In genomic region chr9:133877327-133877726, GRCh38 we compare ENCODE assay signal across 13 cellular contexts.
"Had no signal": no experiment of that assay in that cellular context is flagged by ENCODE, and none has a peak within 500 bp of the region (broad histone marks: within the 10 kb centered on the region; RNA-seq: fewer than 3 reads in every experiment).

No MANE protein-coding gene starts in this region.

- H3K4me1 Mint-ChIP-seq: activated naive CD4-positive, alpha-beta T cell treated with anti-CD3 and anti-CD28 coated beads, Interleukin-2, amount 10 ng/mL, durations not matched to agents 7 days and 5 days; activated T-helper 17 cell treated with anti-CD3 and anti-CD28 coated beads, Interleukin-2, amount 50 U/mL, for 72 hours had no signal

- H3K9me3 Mint-ChIP-seq: activated naive CD4-positive, alpha-beta T cell treated with anti-CD3 and anti-CD28 coated beads, Interleukin-2, amount 10 ng/mL, durations not matched to agents 7 days and 5 days; activated T-helper 17 cell treated with anti-CD3 and anti-CD28 coated beads, Interleukin-2, amount 50 U/mL, for 72 hours; nephron; stimulated activated effector memory CD8-positive, alpha-beta T cell treated with anti-CD3 and anti-CD28 coated beads, Interleukin-12 subunit alpha, Interleukin-12 subunit beta, amount 100 ng/mL, for 72 hours had no signal

- H3K36me3 ChIP-seq: left lung, thyroid gland, uterus had no signal

- H3K27me3 ChIP-seq: dorsolateral prefrontal cortex, left lung, thyroid gland, uterus had no signal

- FAIRE-seq: islet of Langerhans, TTC549 had no signal

- H3K9me3 ChIP-seq: left lung, thyroid gland, uterus had no signal

- ATAC-seq: activated T-helper 17 cell treated with anti-CD3 and anti-CD28 coated beads, Interleukin-2, amount 50 U/mL, for 72 hours; left lung; stimulated activated effector memory CD8-positive, alpha-beta T cell treated with anti-CD3 and anti-CD28 coated beads, Interleukin-12 subunit alpha, Interleukin-12 subunit beta, amount 100 ng/mL, for 72 hours had no signal

- H3K4me3 ChIP-seq: dorsolateral prefrontal cortex, left lung, thyroid gland, uterus had no signal

- H3K36me3 Mint-ChIP-seq: activated naive CD4-positive, alpha-beta T cell treated with anti-CD3 and anti-CD28 coated beads, Interleukin-2, amount 10 ng/mL, durations not matched to agents 7 days and 5 days; stimulated activated effector memory CD8-positive, alpha-beta T cell treated with anti-CD3 and anti-CD28 coated beads, Interleukin-12 subunit alpha, Interleukin-12 subunit beta, amount 100 ng/mL, for 72 hours had no signal

- H3K27ac ChIP-seq: dorsolateral prefrontal cortex, left lung, thyroid gland, uterus had no signal

- H3K27me3 Mint-ChIP-seq: activated naive CD4-positive, alpha-beta T cell treated with anti-CD3 and anti-CD28 coated beads, Interleukin-2, amount 10 ng/mL, durations not matched to agents 7 days and 5 days; activated T-helper 17 cell treated with anti-CD3 and anti-CD28 coated beads, Interleukin-2, amount 50 U/mL, for 72 hours had no signal

- H3K27ac Mint-ChIP-seq: activated naive CD4-positive, alpha-beta T cell treated with anti-CD3 and anti-CD28 coated beads, Interleukin-2, amount 10 ng/mL, durations not matched to agents 7 days and 5 days; activated T-helper 17 cell treated with anti-CD3 and anti-CD28 coated beads, Interleukin-2, amount 50 U/mL, for 72 hours; stimulated activated effector memory CD8-positive, alpha-beta T cell treated with anti-CD3 and anti-CD28 coated beads, Interleukin-12 subunit alpha, Interleukin-12 subunit beta, amount 100 ng/mL, for 72 hours had no signal

- DNase-seq: activated naive CD4-positive, alpha-beta T cell treated with anti-CD3 and anti-CD28 coated beads, Interleukin-2, amount 10 ng/mL, durations not matched to agents 7 days and 5 days; activated T-cell treated with anti-CD3 and anti-CD28 coated beads for 4 hours; dorsolateral prefrontal cortex; left lung; stimulated activated CD4-positive, alpha-beta T cell treated with anti-CD3 and anti-CD28 coated beads, Interleukin-12 subunit alpha, Interleukin-12 subunit beta, amount 100 ng/mL, for 4 hours; stimulated activated CD4-positive, alpha-beta T cell treated with anti-CD3 and anti-CD28 coated beads, Interleukin-2, amount 100 ng/mL, for 24 hours; thyroid gland; uterus had no signal

- H3K4me1 ChIP-seq: uterus had no signal

- H3K4me3 Mint-ChIP-seq: activated naive CD4-positive, alpha-beta T cell treated with anti-CD3 and anti-CD28 coated beads, Interleukin-2, amount 10 ng/mL, durations not matched to agents 7 days and 5 days; activated T-helper 17 cell treated with anti-CD3 and anti-CD28 coated beads, Interleukin-2, amount 50 U/mL, for 72 hours; nephron; stimulated activated effector memory CD8-positive, alpha-beta T cell treated with anti-CD3 and anti-CD28 coated beads, Interleukin-12 subunit alpha, Interleukin-12 subunit beta, amount 100 ng/mL, for 72 hours had no signal
